ENCODE assay signal across 8 cellular contexts in genomic region chr15:58551764-58552504, GRCh38.
DNase-seq lines count a peak whose midpoint lies in the region; ATAC-seq and TF ChIP-seq lines count a peak whose summit lies in the region.

No MANE protein-coding gene starts in this region.

- H3K27me3 ChIP-seq in breast epithelium (no peaks in the 10 kb centered on the region), transverse colon (no peaks in the 10 kb centered on the region)

- no peak for DNase-seq in activated naive CD4-positive, alpha-beta T cell treated with anti-CD3 and anti-CD28 coated beads, Interleukin-2, amount 50 U/mL, for 72 hours (ENCODE audit: low spot score in 2 of 2)
- no peak for DNase-seq in activated naive CD4-positive, alpha-beta T cell treated with anti-CD3 and anti-CD28 coated beads, Interleukin-2, amount 50 U/mL, for 16 hours
- peak in 1 of 2 donors; percentile 40 for DNase-seq in breast epithelium (ENCODE audit: low spot score in 2 of 2)
- peak; percentile 33 for DNase-seq in left lobe of liver (ENCODE audit: low spot score)
- peak; percentile 82 for DNase-seq in transverse colon
- no peak for DNase-seq in effector CD4-positive, alpha-beta T cell

- TF ChIP-seq POLR2A in breast epithelium (IDR thresholded peaks at IDR 0.05) = peak; percentile 9
- peak; percentile 65 for TF ChIP-seq POLR2A in transverse colon (IDR thresholded peaks at IDR 0.05)

- H3K4me1 ChIP-seq in breast epithelium (no peaks in the 10 kb centered on the region), transverse colon (peaks cover 5 to 25% (median 14%) of the 10 kb centered on the region in 4 donors)

- peaks cover 0 to 7% of the 10 kb centered on the region in 2 donors for H3K36me3 Mint-ChIP-seq in activated naive CD4-positive, alpha-beta T cell treated with anti-CD3 and anti-CD28 coated beads, Interleukin-2, amount 50 U/mL, for 72 hours

- H3K9me3 ChIP-seq in breast epithelium (no peaks in the 10 kb centered on the region), transverse colon (no peaks in the 10 kb centered on the region)

- no peak for TF ChIP-seq CTCF in breast epithelium (IDR thresholded peaks at IDR 0.05)
- no peak for TF ChIP-seq CTCF in transverse colon (IDR thresholded peaks at IDR 0.05)

- H3K9me3 Mint-ChIP-seq in activated naive CD4-positive, alpha-beta T cell treated with anti-CD3 and anti-CD28 coated beads, Interleukin-2, amount 50 U/mL, for 72 hours = no peaks in the 10 kb centered on the region

- H3K27ac Mint-ChIP-seq in activated naive CD4-positive, alpha-beta T cell treated with anti-CD3 and anti-CD28 coated beads, Interleukin-2, amount 50 U/mL, for 72 hours = peak overlapping the region; percentile 61 to 73

- no peak for TF ChIP-seq EP300 in transverse colon (IDR thresholded peaks at IDR 0.05; ENCODE audit: low read depth)

- in situ Hi-C loops in transverse colon (cut with MboI; ENCODE audit: low pct_ligation_motif_present in 1 of 4, low pct_unique_long_range_greater_than_20kb in 1 of 4, low sequenced_read_pairs in 3 of 4) = no loop called here

- H3K4me3 ChIP-seq in breast epithelium (peak overlapping the region; percentile 23 to 47 (median 40)), transverse colon (no peak overlapping the region)

- WGBS in transverse colon (ENCODE audit: low coverage in 1 of 2), 2 donors = 50 to 83% methylated on average over 3 to 23 of the region's 23 CpGs

- H3K27ac ChIP-seq in breast epithelium (peak overlapping the region; percentile 85 to 88), transverse colon (peak overlapping the region; percentile 62 to 78 (median 68))

- peak; percentile 54 to 58 for ATAC-seq in activated naive CD4-positive, alpha-beta T cell treated with anti-CD3 and anti-CD28 coated beads, Interleukin-2, amount 50 U/mL, for 72 hours
- ATAC-seq in left lobe of liver = peak; percentile 15
- no peak for ATAC-seq in HG02981 (IDR thresholded peaks at IDR 0.05; ENCODE audit: unreplicated experiment)
- no peak for ATAC-seq in GM21825 (IDR thresholded peaks at IDR 0.05; ENCODE audit: unreplicated experiment)

- H3K36me3 ChIP-seq in breast epithelium (no peaks in the 10 kb centered on the region), transverse colon (no peaks in the 10 kb centered on the region)

- intact Hi-C loops in breast epithelium (cut with DNase I; ENCODE audit: low total_unique reads) (no loop called here), transverse colon (cut with DNase I; ENCODE audit: low total_unique reads) (no loop called here)

Comparison
In these comparisons a context has a peak if more than half of its experiments do, and no peak if none do; other contexts are left out.
1. ATAC-seq: peak in activated naive CD4-positive, alpha-beta T cell treated with anti-CD3 and anti-CD28 coated beads, Interleukin-2, amount 50 U/mL, for 72 hours (2 of 2) and left lobe of liver (single experiment); none in HG02981 (single experiment) and GM21825 (single experiment).
2. DNase-seq: peak in left lobe of liver (single experiment) and transverse colon (single experiment); none in activated naive CD4-positive, alpha-beta T cell treated with anti-CD3 and anti-CD28 coated beads, Interleukin-2, amount 50 U/mL, for 72 hours (0 of 2), activated naive CD4-positive, alpha-beta T cell treated with anti-CD3 and anti-CD28 coated beads, Interleukin-2, amount 50 U/mL, for 16 hours (single experiment) and effector CD4-positive, alpha-beta T cell (single experiment).
3. H3K4me3 ChIP-seq: peak in breast epithelium (3 of 3); none in transverse colon (0 of 4).